In the genomic region with DNA sequence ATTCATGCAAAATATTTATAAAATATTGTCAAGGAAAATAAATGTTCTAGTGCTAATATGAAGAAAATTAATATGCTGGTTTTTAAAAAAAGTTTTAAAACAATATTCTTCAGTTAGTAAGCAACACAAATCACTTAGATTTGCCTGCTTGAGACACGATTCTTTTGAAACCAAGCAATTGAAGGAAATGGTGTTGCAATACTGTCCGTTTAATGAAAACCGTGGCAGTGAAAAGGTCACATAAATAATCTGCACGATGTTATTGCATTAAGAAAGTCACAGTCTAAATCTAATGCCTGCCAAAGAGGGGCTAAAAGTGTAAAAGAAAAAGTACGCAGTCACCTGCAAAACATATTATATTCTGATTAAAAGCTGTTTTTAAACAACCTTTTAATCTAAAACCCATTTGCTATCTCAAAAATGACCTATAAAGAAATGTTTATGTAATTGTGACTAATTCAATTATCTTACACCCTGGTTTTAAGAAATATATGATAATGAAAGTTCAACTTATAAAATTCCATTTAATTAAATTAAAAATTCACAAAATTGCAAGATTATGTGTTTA, we compare ENCODE assay signal across 1 cellular context.
TF ChIP-seq lines count a peak whose summit lies in the region.

No MANE protein-coding gene starts in this region.

TF ChIP-seq in HEK293, 187 proteins besides CTCF, POLR2A, EP300 and RAD21 (continued from another document):
- peak; percentile 48; the same call in 1 of the 2 replicates for TF ChIP-seq ZNF335 (tag by site-specific recombination; conservative IDR thresholded peaks at IDR 0.05)
- no peak for TF ChIP-seq ZBTB21 (tag by site-specific recombination; IDR thresholded peaks at IDR 0.05)
- no peak for TF ChIP-seq MYNN (tag by site-specific recombination; IDR thresholded peaks at IDR 0.05; ENCODE audit: borderline replicate concordance)
- TF ChIP-seq, protein P1, sequence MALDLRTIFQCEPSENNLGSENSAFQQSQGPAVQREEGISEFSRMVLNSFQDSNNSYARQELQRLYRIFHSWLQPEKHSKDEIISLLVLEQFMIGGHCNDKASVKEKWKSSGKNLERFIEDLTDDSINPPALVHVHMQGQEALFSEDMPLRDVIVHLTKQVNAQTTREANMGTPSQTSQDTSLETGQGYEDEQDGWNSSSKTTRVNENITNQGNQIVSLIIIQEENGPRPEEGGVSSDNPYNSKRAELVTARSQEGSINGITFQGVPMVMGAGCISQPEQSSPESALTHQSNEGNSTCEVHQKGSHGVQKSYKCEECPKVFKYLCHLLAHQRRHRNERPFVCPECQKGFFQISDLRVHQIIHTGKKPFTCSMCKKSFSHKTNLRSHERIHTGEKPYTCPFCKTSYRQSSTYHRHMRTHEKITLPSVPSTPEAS (tag by site-specific recombination; IDR thresholded peaks at IDR 0.05) = no peak
- no peak for TF ChIP-seq ZNF112 (tag by site-specific recombination; IDR thresholded peaks at IDR 0.05)
- TF ChIP-seq ZNF174 (tag by site-specific recombination; IDR thresholded peaks at IDR 0.05) = no peak
- TF ChIP-seq GLIS2 (tag by site-specific recombination; IDR thresholded peaks at IDR 0.05) = no peak
- TF ChIP-seq ZNF624 (tag by site-specific recombination; IDR thresholded peaks at IDR 0.05) = no peak
- TF ChIP-seq ZNF155 (tag by site-specific recombination; IDR thresholded peaks at IDR 0.05) = no peak
- no peak for TF ChIP-seq ZNF23 (tag by site-specific recombination; IDR thresholded peaks at IDR 0.05; ENCODE audit: borderline replicate concordance)
- TF ChIP-seq ZBTB44 (tag by site-specific recombination; IDR thresholded peaks at IDR 0.05) = 0 out of 2 replicates have a peak, but pooled peaks have one; percentile 27
